ENCODE assay signal across 1 cellular context in genomic region chr4:82428526-82428968, GRCh38.
TF ChIP-seq lines count a peak whose summit lies in the region.

No MANE protein-coding gene starts in this region.

TF ChIP-seq in H1, 55 proteins besides CTCF, POLR2A, EP300 and RAD21:
- TF ChIP-seq EZH2 (IDR thresholded peaks at IDR 0.05; ENCODE audit: low read depth, low read length, severe bottlenecking) (no peak), SAP30 (IDR thresholded peaks at IDR 0.05; ENCODE audit: insufficient read depth, insufficient replicate concordance, low read length) (peak; percentile 93), SIN3A (conservative IDR thresholded peaks at IDR 0.05 in 1 of 2, IDR thresholded peaks at IDR 0.05 in 1 of 2; ENCODE audit: low read depth in 1 of 2, low read length in 2 of 2) (peak; percentile 10 to 86; a peak in 1 of 4 replicates)
